7 cellular contexts compared by ENCODE assay signal in the genomic region with DNA sequence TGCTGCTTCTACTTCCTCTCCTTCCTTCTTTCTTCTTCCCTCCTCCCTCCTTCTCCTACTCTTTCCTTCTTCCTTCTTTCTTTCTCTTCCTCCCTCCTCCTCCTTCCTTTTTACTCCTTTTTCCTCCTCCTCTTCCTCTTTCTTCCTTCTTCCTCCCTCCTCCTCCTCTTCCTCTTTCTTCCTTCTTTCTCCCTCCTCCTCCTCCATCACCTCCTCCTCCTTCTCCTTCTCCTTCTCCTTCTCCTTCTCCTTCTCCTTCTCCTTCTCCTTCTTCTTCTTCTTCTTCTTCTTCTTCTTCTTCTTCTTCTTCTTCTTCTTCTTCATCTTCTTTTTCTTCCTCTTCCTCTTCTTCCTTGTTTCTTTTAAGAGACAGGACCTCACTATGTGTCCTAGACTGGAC.
"Had no signal": no experiment of that assay in that cellular context is flagged by ENCODE, and none has a peak within 500 bp of the region (broad histone marks: within the 10 kb centered on the region; RNA-seq: fewer than 3 reads in every experiment).

No MANE protein-coding gene starts in this region.

- H3K9ac ChIP-seq: KMS-11 had no signal

- H3K4me2 ChIP-seq: KMS-11 had no signal

- ATAC-seq: HepG2 had no signal

- DNase-seq: IMR-90, KBM-7, KG1 had no signal

- H3K27ac ChIP-seq: HL-60, KMS-11 had no signal

- FAIRE-seq: HepG2, HTR-8/SVneo had no signal
